Comparison of ENCODE assay signal across 15 cellular contexts in genomic region chr5:72237415-72237814, GRCh38.
DNase-seq lines count a peak whose midpoint lies in the region; ATAC-seq and TF ChIP-seq lines count a peak whose summit lies in the region.
"Had no signal": no experiment of that assay in that cellular context is flagged by ENCODE, and none has a peak within 500 bp of the region (broad histone marks: within the 10 kb centered on the region; RNA-seq: fewer than 3 reads in every experiment).

No MANE protein-coding gene starts in this region.

- H3K27ac ChIP-seq in GM23338 (ENCODE audit: low read depth) (peak overlapping the region; percentile 91; the same call in 1 of the 2 replicates), trophoblast cell (ENCODE audit: low read depth, low read length) (no peak overlapping the region), right atrium auricular region (no peak overlapping the region)
- H3K27ac ChIP-seq: BLaER1 treated with 17β-estradiol and CSF1 and Interleukin-3, amounts not matched to agents 10 nM and 100 nM had no signal

- TF ChIP-seq CTCF in GM23338 (conservative IDR thresholded peaks at IDR 0.05; ENCODE audit: low read depth in 2 of 2) (no peak), fibroblast of villous mesenchyme (IDR thresholded peaks at IDR 0.05; ENCODE audit: insufficient read depth, low read depth, low read length) (no peak), right atrium auricular region (IDR thresholded peaks at IDR 0.05) (no peak)

- H3K23ac ChIP-seq in trophoblast cell (ENCODE audit: low read length), result no peak overlapping the region

- no peak overlapping the region for H3K14ac ChIP-seq in trophoblast cell (ENCODE audit: low read length)

- no peak overlapping the region for H2BK120ac ChIP-seq in trophoblast cell (ENCODE audit: insufficient read depth, low read length, poor library complexity)

- H4K8ac ChIP-seq in trophoblast cell (ENCODE audit: low read depth, low read length), result no peak overlapping the region

- no peaks in the 10 kb centered on the region for H3K9me3 Mint-ChIP-seq in GM23338
- H3K9me3 Mint-ChIP-seq: CD8-positive, alpha-beta memory T cell had no signal

- no peak overlapping the region for H3K9ac ChIP-seq in adipocyte (ENCODE audit: low read length)
- no peak overlapping the region for H3K9ac ChIP-seq in trophoblast cell (ENCODE audit: low read length)
- H3K9ac ChIP-seq: BLaER1 treated with 17β-estradiol and CSF1 and Interleukin-3, amounts not matched to agents 10 nM and 100 nM had no signal

- H2BK12ac ChIP-seq in trophoblast cell (ENCODE audit: low read length), result no peak overlapping the region

- H3K27me3 Mint-ChIP-seq in GM23338 (ENCODE audit: insufficient read depth, low read depth, poor library complexity), result peaks cover 3% of the 10 kb centered on the region
- H3K27me3 Mint-ChIP-seq: CD8-positive, alpha-beta memory T cell had no signal

- H3K4ac ChIP-seq in trophoblast cell (ENCODE audit: low read depth, low read length), result no peak overlapping the region

- H2AK5ac ChIP-seq in trophoblast cell (ENCODE audit: low read length), result no peak overlapping the region

- no CpG with 5 or more reads among the region's 2 CpGs for WGBS in trophoblast cell (ENCODE audit: extremely low coverage, insufficient coverage, insufficient read length)

- no peak; the same call in 2 of the 3 replicates for ATAC-seq in GM23338
- no peak for ATAC-seq in GM18502 (IDR thresholded peaks at IDR 0.05; ENCODE audit: poor library complexity, unreplicated experiment)

- H3K4me2 ChIP-seq in GM23338, result no peak overlapping the region
- H3K4me2 ChIP-seq in trophoblast cell (ENCODE audit: low read length), result no peak overlapping the region
- H3K4me2 ChIP-seq: BLaER1 treated with 17β-estradiol and CSF1 and Interleukin-3, amounts not matched to agents 10 nM and 100 nM had no signal

- no peak overlapping the region for H3K4me3 Mint-ChIP-seq in GM23338
- H3K4me3 Mint-ChIP-seq: CD8-positive, alpha-beta memory T cell had no signal

- H3K79me2 ChIP-seq in GM23338 (replicated peaks; ENCODE audit: insufficient read depth) (peaks cover 10% of the 10 kb centered on the region; the same call in 1 of the 2 replicates), trophoblast cell (ENCODE audit: control insufficient read depth, insufficient read depth, low read length, poor library complexity) (no peaks in the 10 kb centered on the region)

- H3K36me3 ChIP-seq in GM23338 (ENCODE audit: insufficient read depth) (no peaks in the 10 kb centered on the region), adipocyte (ENCODE audit: control insufficient read depth, insufficient read depth, low read length, severe bottlenecking) (peaks cover 11% of the 10 kb centered on the region), trophoblast cell (ENCODE audit: control insufficient read depth in 1 of 2, insufficient read depth in 2 of 2, low read length in 2 of 2) (peaks cover 0 to 2% of the 10 kb centered on the region in 2 experiments), right atrium auricular region (no peaks in the 10 kb centered on the region)

- H3K9me3 ChIP-seq in adipocyte (ENCODE audit: control insufficient read depth, low read length), result no peaks in the 10 kb centered on the region
- no peaks in the 10 kb centered on the region for H3K9me3 ChIP-seq in trophoblast cell (ENCODE audit: insufficient read depth, low read depth, low read length)
- no peaks in the 10 kb centered on the region for H3K9me3 ChIP-seq in right atrium auricular region
- H3K9me3 ChIP-seq: BLaER1 treated with 17β-estradiol and CSF1 and Interleukin-3, amounts not matched to agents 10 nM and 100 nM; HAP-1 had no signal

- H3K4me1 Mint-ChIP-seq in GM23338, result peaks cover 81% of the 10 kb centered on the region

- H3K9me2 ChIP-seq in GM23338 (ENCODE audit: insufficient read depth), result no peaks in the 10 kb centered on the region

- H3K4me1 ChIP-seq in GM23338 (ENCODE audit: insufficient read depth) (peaks cover 59% of the 10 kb centered on the region), adipocyte (ENCODE audit: control insufficient read depth, insufficient read depth, low read length) (peaks cover 15% of the 10 kb centered on the region), trophoblast cell (ENCODE audit: control insufficient read depth in 1 of 2, insufficient read depth in 2 of 2, low read length in 2 of 2) (peaks cover 0 to 2% of the 10 kb centered on the region in 2 experiments), right atrium auricular region (peaks cover 0 to 19% of the 10 kb centered on the region in 2 donors)

- peak overlapping the region; percentile 98 for H3K27ac Mint-ChIP-seq in GM23338
- H3K27ac Mint-ChIP-seq: CD8-positive, alpha-beta memory T cell had no signal

- peaks cover 1% of the 10 kb centered on the region for H3K79me1 ChIP-seq in trophoblast cell (ENCODE audit: low read length)

- H4K20me1 ChIP-seq in GM23338 (replicated peaks; ENCODE audit: insufficient read depth), result no peaks in the 10 kb centered on the region

- no peak overlapping the region for H4K12ac ChIP-seq in trophoblast cell (ENCODE audit: low read depth, low read length)

- no peak overlapping the region for H3K4me3 ChIP-seq in GM23338
- H3K4me3 ChIP-seq in adipocyte (ENCODE audit: low read length), result no peak overlapping the region
- H3K4me3 ChIP-seq in fibroblast of villous mesenchyme (ENCODE audit: low read depth, low read length), result no peak overlapping the region
- no peak overlapping the region for H3K4me3 ChIP-seq in trophoblast cell (ENCODE audit: low read depth, low read length)
- H3K4me3 ChIP-seq in right atrium auricular region, result no peak overlapping the region
- H3K4me3 ChIP-seq: BLaER1 treated with 17β-estradiol and CSF1 and Interleukin-3, amounts not matched to agents 10 nM and 100 nM; HAP-1 had no signal

- no peaks in the 10 kb centered on the region for H3F3A ChIP-seq in GM23338 (replicated peaks; ENCODE audit: low read depth)

- DNase-seq in GM23338 (ENCODE audit: low spot score), result no peak
- DNase-seq in adipocyte (ENCODE audit: low read depth), result peak; percentile 73
- DNase-seq in fibroblast of villous mesenchyme (ENCODE audit: low read depth), result peak; percentile 61
- DNase-seq in trophoblast cell, result peak; percentile 5 to 47
- DNase-seq in right atrium auricular region (ENCODE audit: low spot score), result no peak
- DNase-seq in activated T-cell treated with anti-CD3 and anti-CD28 coated beads, Interleukin-2, amount 50 U/mL, for 1 hour, result no peak
- DNase-seq: CD8-positive, alpha-beta memory T cell; KBM-7; NCI-H1694 treated with DMSO at 0.1 percent for 48 hours; NCI-H510A; NCI-H774; RPMI8226 had no signal

- H3K27me3 ChIP-seq in GM23338 (ENCODE audit: insufficient read depth) (no peaks in the 10 kb centered on the region), adipocyte (replicated peaks; ENCODE audit: control insufficient read depth, insufficient read depth, low read length) (no peaks in the 10 kb centered on the region), trophoblast cell (ENCODE audit: insufficient read depth, low read length) (no peaks in the 10 kb centered on the region), right atrium auricular region (no peaks in the 10 kb centered on the region)
- H3K27me3 ChIP-seq: BLaER1 treated with 17β-estradiol and CSF1 and Interleukin-3, amounts not matched to agents 10 nM and 100 nM had no signal

- H2BK5ac ChIP-seq in trophoblast cell (ENCODE audit: low read depth, low read length, poor library complexity), result no peak overlapping the region

- no peak overlapping the region for H2AFZ ChIP-seq in GM23338
- H2AFZ ChIP-seq in trophoblast cell (ENCODE audit: insufficient read depth, low read length, poor library complexity), result no peak overlapping the region

- no peak overlapping the region for H3K18ac ChIP-seq in trophoblast cell (ENCODE audit: low read length)

- H3K36me3 Mint-ChIP-seq in GM23338 (ENCODE audit: low read depth), result peaks cover 17% of the 10 kb centered on the region; the same call in 2 of the 3 replicates

- H4K91ac ChIP-seq in trophoblast cell (ENCODE audit: low read depth, low read length), result no peak overlapping the region

TF ChIP-seq in GM23338, 12 proteins besides CTCF, POLR2A, EP300 and RAD21 (continues in another document):
- TF ChIP-seq NANOG (IDR thresholded peaks at IDR 0.05; ENCODE audit: borderline replicate concordance) (no peak), ETS1 (IDR thresholded peaks at IDR 0.05) (no peak), REST (IDR thresholded peaks at IDR 0.05; ENCODE audit: unreplicated experiment) (no peak), STAT1 (IDR thresholded peaks at IDR 0.05; ENCODE audit: unreplicated experiment) (no peak), POLR2AphosphoS5 (IDR thresholded peaks at IDR 0.05; ENCODE audit: low read depth) (no peak), CREB1 (CRISPR knock-in tag; IDR thresholded peaks at IDR 0.05; ENCODE audit: low read depth) (no peak)

Comparison
In these comparisons a context has a peak if more than half of its experiments do, and no peak if none do; other contexts are left out.
1. DNase-seq: peak in adipocyte (single experiment), fibroblast of villous mesenchyme (single experiment) and trophoblast cell (2 of 2); none in GM23338 (single experiment), right atrium auricular region (single experiment) and activated T-cell treated with anti-CD3 and anti-CD28 coated beads, Interleukin-2, amount 50 U/mL, for 1 hour (single experiment).